ENCODE assay signal across 8 cellular contexts in genomic region chr14:55129086-55129427, GRCh38. TPM values are rescaled to one million over a fixed set of nuclear protein-coding genes. Genes with fewer than 3 reads are reported as not detected.
DNase-seq lines count a peak whose midpoint lies in the region; ATAC-seq and TF ChIP-seq lines count a peak whose summit lies in the region.

Gene LGALS3 (plus strand): TSS chr14:55129252. CDS start chr14:55137374, 8,122 bp downstream.

- H3K27me3 Mint-ChIP-seq in activated CD4-positive, alpha-beta memory T cell treated with anti-CD3 and anti-CD28 coated beads for 36 hours, result peaks cover 20% of the 10 kb centered on the region

- peaks cover 26% of the 10 kb centered on the region for H3K4me1 Mint-ChIP-seq in activated CD4-positive, alpha-beta memory T cell treated with anti-CD3 and anti-CD28 coated beads for 36 hours (ENCODE audit: low read depth)

- H3K27me3 ChIP-seq in mononuclear cell (ENCODE audit: insufficient read depth, low read length), result no peaks in the 10 kb centered on the region
- H3K27me3 ChIP-seq in tibial artery, result no peaks in the 10 kb centered on the region

- no peaks in the 10 kb centered on the region for H3K36me3 Mint-ChIP-seq in activated CD4-positive, alpha-beta memory T cell treated with anti-CD3 and anti-CD28 coated beads for 36 hours

- ATAC-seq in GM21717 (IDR thresholded peaks at IDR 0.05; ENCODE audit: unreplicated experiment), result peak; percentile 66

- H3K9me3 ChIP-seq in mononuclear cell (ENCODE audit: low read depth, low read length), result no peaks in the 10 kb centered on the region
- no peaks in the 10 kb centered on the region for H3K9me3 ChIP-seq in tibial artery

- H3K36me3 ChIP-seq in tibial artery, result no peaks in the 10 kb centered on the region

- H3K9me3 Mint-ChIP-seq in activated CD4-positive, alpha-beta memory T cell treated with anti-CD3 and anti-CD28 coated beads for 36 hours, result no peaks in the 10 kb centered on the region

- H3K4me3 ChIP-seq in mononuclear cell (ENCODE audit: low read length) (peak within 1 kb of the TSS; percentile 53), tibial artery (peak within 1 kb of the TSS; percentile 83 to 90)

- CTCF ChIA-PET in GM10248 (lab: Yijun Ruan, JAX), result interaction anchor here (1.0 to 2.7 kb wide), 4 partner anchors 9 to 50 kb away, joined by 4 to 9 read pairs (median 6); no protein-coding TSS in a partner anchor
- CTCF ChIA-PET in activated CD4-positive, alpha-beta memory T cell treated with anti-CD3 and anti-CD28 coated beads for 36 hours (lab: Charles Lee), result interaction anchor here (1.2 to 1.6 kb wide), 2 partner anchors 32 to 36 kb away, joined by 3 to 4 read pairs; no protein-coding TSS in a partner anchor

- H3K4me1 ChIP-seq in mononuclear cell (ENCODE audit: insufficient read depth, low read length), result peaks cover 78% of the 10 kb centered on the region
- peaks cover 0 to 47% (median 29%) of the 10 kb centered on the region in 4 donors for H3K4me1 ChIP-seq in tibial artery

- DNase-seq in GM10248 (ENCODE audit: extremely low spot score) (peak; percentile 86), HuH-7.5 (ENCODE audit: low spot score) (peak; percentile 79), epidermal melanocyte (ENCODE audit: insufficient read length, low spot score) (peak; percentile 91), tibial artery (peak; percentile 81 to 90), Kasumi-1 (lab: John Stamatoyannopoulos, UW) (no peak)
- peak; percentile 38 for DNase-seq in activated CD4-positive, alpha-beta memory T cell treated with anti-CD3 and anti-CD28 coated beads for 36 hours

- peak within 1 kb of the TSS; percentile 94 to 96 for H3K27ac ChIP-seq in tibial artery

- POLR2A ChIA-PET in GM10248 (lab: Yijun Ruan, JAX), result no interaction called here
- POLR2A ChIA-PET in activated CD4-positive, alpha-beta memory T cell treated with anti-CD3 and anti-CD28 coated beads for 36 hours (lab: Charles Lee), result interaction anchor here (0.8 to 2.0 kb wide), 2 partner anchors 26 to 102 kb away, joined by 4 to 5 read pairs; partner anchors contain the start of genes SOCS4 and WDHD1

- intact Hi-C loops in activated CD4-positive, alpha-beta memory T cell treated with anti-CD3 and anti-CD28 coated beads for 36 hours (cut with micrococcal nuclease), result loop anchor here (1.0 to 5.0 kb wide), 2 partner anchors 26 to 42 kb away; no protein-coding TSS in a partner anchor
- intact Hi-C loops in tibial artery (cut with DNase I; ENCODE audit: low total_unique reads), result no loop called here

- TF ChIP-seq CTCF in GM10248 (IDR thresholded peaks at IDR 0.05; ENCODE audit: control extremely low read depth, extremely low read depth, low read depth, missing control alignments) (no peak), tibial artery (IDR thresholded peaks at IDR 0.05) (no peak)

- peak within 1 kb of the TSS; percentile 69 for H3K4me3 Mint-ChIP-seq in activated CD4-positive, alpha-beta memory T cell treated with anti-CD3 and anti-CD28 coated beads for 36 hours

- no peak within 1 kb of the TSS for H3K27ac Mint-ChIP-seq in activated CD4-positive, alpha-beta memory T cell treated with anti-CD3 and anti-CD28 coated beads for 36 hours

RNA-seq across cellular contexts. Expression of gene LGALS3, which starts in this region (rescaled TPM):
- total RNA-seq in activated CD4-positive, alpha-beta memory T cell treated with anti-CD3 and anti-CD28 coated beads for 36 hours, result 10 to 100 TPM; 12.3 to 14.5 TPM
- total RNA-seq in mononuclear cell, result 126 TPM

Comparison
In these comparisons a context has a peak if more than half of its experiments do, and no peak if none do; other contexts are left out.
1. DNase-seq: peak in GM10248 (single experiment), HuH-7.5 (single experiment), activated CD4-positive, alpha-beta memory T cell treated with anti-CD3 and anti-CD28 coated beads for 36 hours (single experiment), epidermal melanocyte (single experiment) and tibial artery (2 of 2); none in Kasumi-1 (0 of 2).